In the genomic region with DNA sequence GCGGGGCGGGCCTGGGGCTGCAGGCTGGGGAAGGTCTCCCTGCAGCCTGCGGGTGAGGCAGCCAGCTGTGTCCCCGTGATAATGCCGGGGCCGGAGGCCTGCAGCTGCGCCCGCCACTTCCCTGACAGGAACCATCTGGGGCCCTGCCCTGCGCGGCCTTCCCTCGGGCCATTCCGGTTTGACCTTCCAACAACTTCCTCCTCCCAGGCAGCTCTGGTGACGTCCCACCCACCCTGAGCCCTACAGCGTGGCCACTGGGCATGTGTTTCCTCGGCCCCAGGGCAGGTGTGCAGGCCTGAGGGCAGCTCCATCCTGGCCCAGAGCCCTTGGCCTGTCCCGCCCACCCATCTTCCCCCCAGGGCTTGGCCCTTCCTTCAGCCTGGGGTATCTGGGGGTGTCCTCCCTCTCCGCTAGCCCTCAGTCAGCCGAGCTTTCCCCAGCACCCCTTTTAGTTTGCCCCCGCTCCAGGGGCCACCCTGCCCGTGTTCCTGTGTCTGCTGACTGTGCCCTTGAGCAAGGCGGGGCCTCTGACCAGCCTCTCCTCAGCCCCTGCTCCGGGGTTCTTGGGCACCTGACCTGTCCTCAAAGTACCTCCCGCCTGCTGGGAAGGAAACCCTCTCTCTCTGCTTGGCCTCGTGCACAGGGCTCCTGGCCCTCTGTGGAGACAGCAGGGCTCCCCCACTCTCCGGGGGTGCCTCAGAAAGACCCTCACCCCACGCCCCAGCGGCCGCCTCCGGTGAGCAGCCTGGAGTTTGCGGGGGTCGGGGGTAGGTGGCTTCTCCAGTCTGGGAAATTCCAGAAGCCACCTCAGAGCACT, we compare ENCODE assay signal across 8 cellular contexts. TPM values are rescaled to one million over a fixed set of nuclear protein-coding genes. Genes with fewer than 3 reads are reported as not detected.
DNase-seq lines count a peak whose midpoint lies in the region; ATAC-seq and TF ChIP-seq lines count a peak whose summit lies in the region.

TSS of gene CBFA2T3 (minus strand) at position 180 of the 817 bp plus-strand sequence. CDS start 400 bp downstream, outside the sequence.

- H3K27me3 Mint-ChIP-seq in activated T-helper 17 cell treated with anti-CD3 and anti-CD28 coated beads, Interleukin-2, amount 50 U/mL, for 72 hours, result peaks cover 19% of the 10 kb centered on the region
- peaks cover 3% of the 10 kb centered on the region for H3K27me3 Mint-ChIP-seq in type B pancreatic cell

- peaks cover 0 to 35% (median 27%) of the 10 kb centered on the region in 7 donors for H3K27me3 ChIP-seq in heart right ventricle
- H3K27me3 ChIP-seq in sigmoid colon, result peaks cover 3 to 76% (median 36%) of the 10 kb centered on the region in 3 donors

- intact Hi-C loops in heart right ventricle (cut with DNase I), result no loop called here
- intact Hi-C loops in sigmoid colon (cut with DNase I), result no loop called here

- in situ Hi-C loops in GM13976 (cut with MboI; ENCODE audit: low sequenced_read_pairs, unreplicated experiment), result no loop called here

- H3K4me3 Mint-ChIP-seq in activated T-helper 17 cell treated with anti-CD3 and anti-CD28 coated beads, Interleukin-2, amount 50 U/mL, for 72 hours, result no peak within 1 kb of the TSS
- H3K4me3 Mint-ChIP-seq in type B pancreatic cell, result no peak within 1 kb of the TSS

- no peaks in the 10 kb centered on the region for H3K9me3 Mint-ChIP-seq in activated T-helper 17 cell treated with anti-CD3 and anti-CD28 coated beads, Interleukin-2, amount 50 U/mL, for 72 hours
- no peaks in the 10 kb centered on the region for H3K9me3 Mint-ChIP-seq in type B pancreatic cell

- H3K27ac Mint-ChIP-seq in activated T-helper 17 cell treated with anti-CD3 and anti-CD28 coated beads, Interleukin-2, amount 50 U/mL, for 72 hours, result no peak within 1 kb of the TSS
- H3K27ac Mint-ChIP-seq in type B pancreatic cell, result no peak within 1 kb of the TSS

- peaks cover 9 to 53% (median 15%) of the 10 kb centered on the region in 9 donors for H3K4me1 ChIP-seq in heart right ventricle
- H3K4me1 ChIP-seq in sigmoid colon, result no peaks in the 10 kb centered on the region

- ATAC-seq in heart right ventricle (peak; percentile 85 to 94 (median 89)), GM18861 (IDR thresholded peaks at IDR 0.05; ENCODE audit: unreplicated experiment) (no peak), HG02759 (IDR thresholded peaks at IDR 0.05; ENCODE audit: unreplicated experiment) (no peak)
- ATAC-seq in activated T-helper 17 cell treated with anti-CD3 and anti-CD28 coated beads, Interleukin-2, amount 50 U/mL, for 72 hours (replicated peaks), result no peak

- no peak for TF ChIP-seq EP300 in sigmoid colon (IDR thresholded peaks at IDR 0.05)

- DNase-seq in GM13976 (ENCODE audit: low spot score) (peak; percentile 70), OCI-M1 (lab: John Stamatoyannopoulos, UW) (peak; percentile 93), heart right ventricle (peak; percentile 80 to 81), sigmoid colon (peak; percentile 90), type B pancreatic cell (ENCODE audit: extremely low spot score, unreplicated experiment) (no peak)

- H3K9me3 ChIP-seq in heart right ventricle, result no peaks in the 10 kb centered on the region
- no peaks in the 10 kb centered on the region for H3K9me3 ChIP-seq in sigmoid colon

- 48 to 50% methylated on average over 30 to 31 of the region's 31 CpGs for WGBS in heart right ventricle, 2 donors
- 32 to 41% methylated on average over 31 of the region's 31 CpGs for WGBS in sigmoid colon, 2 donors

- no peaks in the 10 kb centered on the region for H3K36me3 ChIP-seq in heart right ventricle
- H3K36me3 ChIP-seq in sigmoid colon, result no peaks in the 10 kb centered on the region

- TF ChIP-seq POLR2A in sigmoid colon (IDR thresholded peaks at IDR 0.05), result no peak

- H3K27ac ChIP-seq in heart right ventricle (peak within 1 kb of the TSS in 3 of 10 donors; percentile 40 to 80 (median 44)), sigmoid colon (no peak within 1 kb of the TSS)

- TF ChIP-seq CTCF in GM13976 (IDR thresholded peaks at IDR 0.05; ENCODE audit: borderline replicate concordance, control extremely low read depth, extremely low read depth, insufficient read depth, missing control alignments) (no peak), heart right ventricle (IDR thresholded peaks at IDR 0.05) (no peak), sigmoid colon (IDR thresholded peaks at IDR 0.05) (no peak), type B pancreatic cell (conservative IDR thresholded peaks at IDR 0.05) (no peak)

- peak within 1 kb of the TSS in 9 of 10 donors; percentile 12 to 54 (median 34) for H3K4me3 ChIP-seq in heart right ventricle
- peak within 1 kb of the TSS in 2 of 4 donors; percentile 19 to 29 for H3K4me3 ChIP-seq in sigmoid colon

- H3K36me3 Mint-ChIP-seq in activated T-helper 17 cell treated with anti-CD3 and anti-CD28 coated beads, Interleukin-2, amount 50 U/mL, for 72 hours (ENCODE audit: low read depth), result no peaks in the 10 kb centered on the region
- H3K36me3 Mint-ChIP-seq in type B pancreatic cell, result no peaks in the 10 kb centered on the region

- H3K4me1 Mint-ChIP-seq in activated T-helper 17 cell treated with anti-CD3 and anti-CD28 coated beads, Interleukin-2, amount 50 U/mL, for 72 hours, result no peaks in the 10 kb centered on the region
- H3K4me1 Mint-ChIP-seq in type B pancreatic cell (ENCODE audit: unreplicated experiment), result no peaks in the 10 kb centered on the region

RNA-seq across cellular contexts. Expression of gene CBFA2T3, which starts in this region (rescaled TPM):
- total RNA-seq in heart right ventricle (10 to 100 TPM in 2 of 10 donors, 1 to 10 TPM in 8; 3.1 to 14.9 (median 6.1) TPM), sigmoid colon (10 to 100 TPM in 1 of 4 donors, 1 to 10 TPM in 2, under 1 TPM in 1; 0.95 to 26.8 (median 3.4) TPM), type B pancreatic cell (ENCODE audit: low replicate concordance) (8.9 and 9.4 TPM in 2 replicates)
- polyA plus RNA-seq in heart right ventricle (10 to 100 TPM in 1 of 2 donors, 1 to 10 TPM in 1; 6.0 to 17.6 TPM), sigmoid colon (1 to 10 TPM; 4.2 to 9.8 (median 7.2) TPM)
- total RNA-seq in activated T-helper 17 cell treated with anti-CD3 and anti-CD28 coated beads, Interleukin-2, amount 50 U/mL, for 72 hours, result under 1 TPM in 1 of 2 donors, not detected in 1; 0.19 TPM

Comparison
In these comparisons a context has a peak if more than half of its experiments do, and no peak if none do; other contexts are left out.
1. ATAC-seq: peak in heart right ventricle (8 of 8); none in activated T-helper 17 cell treated with anti-CD3 and anti-CD28 coated beads, Interleukin-2, amount 50 U/mL, for 72 hours (single experiment), GM18861 (single experiment) and HG02759 (single experiment).